8 cellular contexts compared by ENCODE assay signal in genomic region chr7:34759477-34760125, GRCh38.
DNase-seq lines count a peak whose midpoint lies in the region; ATAC-seq and TF ChIP-seq lines count a peak whose summit lies in the region.

No MANE protein-coding gene starts in this region.

- ATAC-seq in GM19351 (IDR thresholded peaks at IDR 0.05; ENCODE audit: unreplicated experiment) (peak; percentile 71), HG03159 (IDR thresholded peaks at IDR 0.05; ENCODE audit: unreplicated experiment) (no peak)
- ATAC-seq in stimulated activated naive B cell treated with anti-CD40 and anti-IgM and Interleukin-4, amounts not matched to agents 10 μg/mL and 1 μg/mL and 100 μg/mL, for 72 hours (replicated peaks), result no peak

- no peak overlapping the region for H3K4me3 Mint-ChIP-seq in MCF 10A (ENCODE audit: unreplicated experiment)
- no peak overlapping the region for H3K4me3 Mint-ChIP-seq in stimulated activated naive B cell treated with anti-CD40 and anti-IgM and Interleukin-4, amounts not matched to agents 10 μg/mL and 1 μg/mL and 100 μg/mL, for 72 hours

- peak overlapping the region; percentile 44 for H3K27ac Mint-ChIP-seq in MCF 10A (ENCODE audit: low read depth, unreplicated experiment)
- H3K27ac Mint-ChIP-seq in stimulated activated naive B cell treated with anti-CD40 and anti-IgM and Interleukin-4, amounts not matched to agents 10 μg/mL and 1 μg/mL and 100 μg/mL, for 72 hours, result no peak overlapping the region

- peaks cover 4% of the 10 kb centered on the region for H3K36me3 Mint-ChIP-seq in MCF 10A (ENCODE audit: insufficient read depth, unreplicated experiment)
- H3K36me3 Mint-ChIP-seq in stimulated activated naive B cell treated with anti-CD40 and anti-IgM and Interleukin-4, amounts not matched to agents 10 μg/mL and 1 μg/mL and 100 μg/mL, for 72 hours, result no peaks in the 10 kb centered on the region

- no peaks in the 10 kb centered on the region for H3K27me3 Mint-ChIP-seq in MCF 10A (ENCODE audit: insufficient read depth, unreplicated experiment)
- H3K27me3 Mint-ChIP-seq in stimulated activated naive B cell treated with anti-CD40 and anti-IgM and Interleukin-4, amounts not matched to agents 10 μg/mL and 1 μg/mL and 100 μg/mL, for 72 hours, result no peaks in the 10 kb centered on the region

- POLR2A ChIA-PET in MCF 10A (lab: Yijun Ruan, JAX), result no interaction called here

- DNase-seq in AG20443 (ENCODE audit: low spot score), result peak; percentile 58
- DNase-seq in NCI-H345 (lab: John Stamatoyannopoulos, UW), result peak; percentile 43
- DNase-seq in MCF 10A (ENCODE audit: unreplicated experiment), result peak; percentile 58
- DNase-seq in lung microvascular endothelial cell (ENCODE audit: low read depth in 2 of 2), result peak; percentile 57 to 60
- no peak for DNase-seq in activated CD4-positive, alpha-beta T cell treated with anti-CD3 and anti-CD28 coated beads, Interleukin-2, amount 50 U/mL, for 48 hours
- no peak for DNase-seq in stimulated activated naive B cell treated with anti-CD40 and anti-IgM and Interleukin-4, amounts not matched to agents 10 μg/mL and 1 μg/mL and 100 μg/mL, for 72 hours

- no peaks in the 10 kb centered on the region for H3K9me3 Mint-ChIP-seq in MCF 10A (ENCODE audit: unreplicated experiment)
- peaks cover 0 to 1% of the 10 kb centered on the region in 2 donors for H3K9me3 Mint-ChIP-seq in stimulated activated naive B cell treated with anti-CD40 and anti-IgM and Interleukin-4, amounts not matched to agents 10 μg/mL and 1 μg/mL and 100 μg/mL, for 72 hours

- peak; percentile 56 for TF ChIP-seq CTCF in MCF 10A (IDR thresholded peaks at IDR 0.05; ENCODE audit: unreplicated experiment)

- peaks cover 4% of the 10 kb centered on the region for H3K4me1 Mint-ChIP-seq in MCF 10A (ENCODE audit: insufficient read depth, unreplicated experiment)
- no peaks in the 10 kb centered on the region for H3K4me1 Mint-ChIP-seq in stimulated activated naive B cell treated with anti-CD40 and anti-IgM and Interleukin-4, amounts not matched to agents 10 μg/mL and 1 μg/mL and 100 μg/mL, for 72 hours

- BruUV-seq in MCF 10A (replicated peaks; lab: Mats Ljungman, UMichigan), result no TSS peak

- CTCF ChIA-PET in MCF 10A (lab: Yijun Ruan, JAX), result interaction anchor here (0.7 to 1.6 kb wide), 3 partner anchors 11 to 225 kb away, joined by 3 to 6 read pairs (median 5); no protein-coding TSS in a partner anchor

- intact Hi-C loops in MCF 10A (cut with micrococcal nuclease), result loop anchor here (1.0 kb wide), 1 partner anchor 276 kb away; no protein-coding TSS in a partner anchor

Comparison
In these comparisons a context has a peak if more than half of its experiments do, and no peak if none do; other contexts are left out.
1. DNase-seq: peak in AG20443 (single experiment), NCI-H345 (single experiment), MCF 10A (single experiment) and lung microvascular endothelial cell (2 of 2); none in activated CD4-positive, alpha-beta T cell treated with anti-CD3 and anti-CD28 coated beads, Interleukin-2, amount 50 U/mL, for 48 hours (0 of 2) and stimulated activated naive B cell treated with anti-CD40 and anti-IgM and Interleukin-4, amounts not matched to agents 10 μg/mL and 1 μg/mL and 100 μg/mL, for 72 hours (single experiment).